In genomic region chr2:75064691-75065396, GRCh38 we compare ENCODE assay signal across 8 cellular contexts.
A peak's percentile ranks its signal among the peaks of the same experiment; 100 is the strongest.
DNase-seq lines count a peak whose midpoint lies in the region; ATAC-seq and TF ChIP-seq lines count a peak whose summit lies in the region.

No MANE protein-coding gene starts in this region.

- H3K27ac ChIP-seq in Karpas-422 (ENCODE audit: low read length): no peak overlapping the region

- H3K4me3 ChIP-seq in Karpas-422 (ENCODE audit: low read length) (no peak overlapping the region), astrocyte of the cerebellum (ENCODE audit: low read depth, low read length) (no peak overlapping the region)

- no peak overlapping the region for H2AFZ ChIP-seq in Karpas-422 (ENCODE audit: low read length)

- no peaks in the 10 kb centered on the region for H3K9me3 ChIP-seq in Karpas-422 (ENCODE audit: low read length)

- peak; percentile 83 for TF ChIP-seq CTCF in astrocyte of the cerebellum (IDR thresholded peaks at IDR 0.05; ENCODE audit: low read depth, low read length, missing control alignments)

- no peaks in the 10 kb centered on the region for H3K36me3 ChIP-seq in Karpas-422 (ENCODE audit: insufficient read depth, low read length)

- no peaks in the 10 kb centered on the region for H3K27me3 ChIP-seq in Karpas-422 (ENCODE audit: low read length)

- H4K20me1 ChIP-seq in Karpas-422 (ENCODE audit: insufficient read depth, low read depth, low read length): no peaks in the 10 kb centered on the region

- ATAC-seq in GM21360 (IDR thresholded peaks at IDR 0.05; ENCODE audit: unreplicated experiment) (peak; percentile 57), GM19397 (IDR thresholded peaks at IDR 0.05; ENCODE audit: unreplicated experiment) (no peak)

- no peak overlapping the region for H3K9ac ChIP-seq in Karpas-422 (ENCODE audit: low read length)

- no peaks in the 10 kb centered on the region for H3K79me2 ChIP-seq in Karpas-422 (ENCODE audit: low read length)

- no peaks in the 10 kb centered on the region for H3K4me1 ChIP-seq in Karpas-422 (ENCODE audit: low read length)

- H3K4me2 ChIP-seq in Karpas-422 (ENCODE audit: low read depth, low read length, poor library complexity, severe bottlenecking): no peak overlapping the region

- DNase-seq in D341Med (ENCODE audit: low spot score) (peak; percentile 80), Karpas-422 (peak; percentile 88), T follicular helper cell (ENCODE audit: low read depth) (peak; percentile 9), astrocyte of the cerebellum (ENCODE audit: low read depth) (no peak), iris pigment epithelial cell (ENCODE audit: low read depth) (peak; percentile 53)
- peak; percentile 44 for DNase-seq in stimulated activated CD4-positive, alpha-beta T cell treated with anti-CD3 and anti-CD28 coated beads, Interleukin-4, amount 100 ng/mL, for 1 hour

- no peaks in the 10 kb centered on the region for H3K9me2 ChIP-seq in Karpas-422 (replicated peaks; ENCODE audit: insufficient read depth, low read length)

- in situ Hi-C loops in astrocyte of the cerebellum (cut with HindIII; ENCODE audit: low sequenced_read_pairs): no loop called here
